In the genomic region with DNA sequence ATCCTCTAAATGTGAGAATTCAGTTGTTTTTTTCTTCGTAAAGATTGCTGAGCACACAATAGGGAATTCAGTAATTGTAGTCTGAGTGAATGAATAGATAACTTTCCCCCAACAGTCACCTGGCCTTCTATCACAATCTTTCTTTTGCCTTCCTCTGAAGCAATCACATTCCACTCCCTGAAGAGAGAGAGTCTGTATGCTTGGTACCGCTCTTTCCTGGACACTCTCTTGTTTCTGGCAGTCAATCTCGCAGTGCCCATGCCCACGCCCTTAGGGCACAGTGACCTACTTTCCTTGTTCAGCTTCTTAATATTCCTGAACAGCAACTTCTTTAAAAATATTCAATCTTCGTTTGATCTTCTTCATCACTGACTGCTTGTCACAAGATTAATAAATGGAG, we compare ENCODE assay signal across 20 cellular contexts.
DNase-seq lines count a peak whose midpoint lies in the region; ATAC-seq, FAIRE-seq and TF ChIP-seq lines count a peak whose summit lies in the region.
"Had no signal": no experiment of that assay in that cellular context is flagged by ENCODE, and none has a peak within 500 bp of the region (broad histone marks: within the 10 kb centered on the region; RNA-seq: fewer than 3 reads in every experiment).

No MANE protein-coding gene starts in this region.

- H3K27ac ChIP-seq in RWPE2 (ENCODE audit: poor library complexity, severe bottlenecking) = peak overlapping the region; percentile 75
- peak overlapping the region; percentile 62 for H3K27ac ChIP-seq in endodermal cell (ENCODE audit: low read depth, low read length)
- no peak overlapping the region for H3K27ac ChIP-seq in keratinocyte (ENCODE audit: control insufficient read depth, insufficient read depth, low read length)
- H3K27ac ChIP-seq in thyroid gland = peak overlapping the region in 1 of 3 donors; percentile 46
- H3K27ac ChIP-seq: parathyroid adenoma had no signal

- TF ChIP-seq POLR2A in thyroid gland (IDR thresholded peaks at IDR 0.05) = no peak

- peaks cover 3% of the 10 kb centered on the region for H3K4me1 Mint-ChIP-seq in endodermal cell
- H3K4me1 Mint-ChIP-seq: IgD-negative memory B cell had no signal

- no peak overlapping the region for H3K27ac Mint-ChIP-seq in endodermal cell

- H3K9ac ChIP-seq in endodermal cell (ENCODE audit: extremely low read depth, low read length, poor library complexity, severe bottlenecking) (no peak overlapping the region), keratinocyte (ENCODE audit: control insufficient read depth, extremely low read depth, insufficient read depth, low read length) (no peak overlapping the region)
- H3K9ac ChIP-seq: parathyroid adenoma had no signal

- intact Hi-C loops in thyroid gland (cut with DNase I) = no loop called here

- no peaks in the 10 kb centered on the region for H4K20me1 ChIP-seq in keratinocyte (ENCODE audit: control insufficient read depth, extremely low read depth, insufficient read depth, low read length)

- no peak for DNase-seq in RWPE2 (ENCODE audit: low spot score)
- no peak for DNase-seq in endodermal cell
- DNase-seq in keratinocyte (ENCODE audit: low read depth, low spot score) = no peak
- DNase-seq in thyroid gland = peak; percentile 46 to 48
- no peak for DNase-seq in activated CD4-positive, alpha-beta T cell treated with anti-CD3 and anti-CD28 coated beads for 4 hours
- no peak for DNase-seq in GM19239 (ENCODE audit: insufficient read length, low spot score)
- no peak for DNase-seq in cerebellum (ENCODE audit: low spot score)
- DNase-seq: activated CD4-positive, CD25-positive, alpha-beta regulatory T cell; activated gamma-delta T cell treated with Interleukin-2 at 50 U/mL for 16 hours; BE2C; DMS153; glutamatergic neuron; NCI-H2081; Peyer's patch; stimulated activated naive CD8-positive, alpha-beta T cell treated with anti-CD3 and anti-CD28 coated beads, Interleukin-15, Interleukin-2, amounts not matched to agents 100 U/mL and 50 U/mL, for 24 hours had no signal

- H3K9me3 ChIP-seq in RWPE2 (ENCODE audit: severe bottlenecking) (no peaks in the 10 kb centered on the region), endodermal cell (ENCODE audit: control insufficient read depth, low read length) (no peaks in the 10 kb centered on the region), keratinocyte (ENCODE audit: control insufficient read depth, low read depth, low read length) (no peaks in the 10 kb centered on the region), thyroid gland (no peaks in the 10 kb centered on the region)
- H3K9me3 ChIP-seq: BE2C, Peyer's patch had no signal

- TF ChIP-seq CTCF in RWPE2 (IDR thresholded peaks at IDR 0.05; ENCODE audit: poor library complexity, severe bottlenecking) = no peak
- no peak for TF ChIP-seq CTCF in endodermal cell (conservative IDR thresholded peaks at IDR 0.05)
- TF ChIP-seq CTCF in keratinocyte (optimal IDR thresholded peaks at IDR 0.05 in 1 of 3, IDR thresholded peaks at IDR 0.05 in 1 of 3, conservative IDR thresholded peaks at IDR 0.05 in 1 of 3; ENCODE audit: extremely low read depth in 1 of 3, insufficient read depth in 2 of 3, low read length in 3 of 3) = no peak
- TF ChIP-seq CTCF in thyroid gland (IDR thresholded peaks at IDR 0.05) = no peak

- H3K79me2 ChIP-seq in keratinocyte (ENCODE audit: control insufficient read depth, insufficient read depth, low read length) = no peaks in the 10 kb centered on the region
- H3K79me2 ChIP-seq: parathyroid adenoma had no signal

- H3K4me1 ChIP-seq in RWPE2 (ENCODE audit: insufficient read depth, poor library complexity, severe bottlenecking) (peaks cover 42% of the 10 kb centered on the region), endodermal cell (ENCODE audit: control insufficient read depth, insufficient read depth, low read length) (no peaks in the 10 kb centered on the region), keratinocyte (ENCODE audit: control insufficient read depth, extremely low read depth, insufficient read depth, low read length) (peaks cover 16% of the 10 kb centered on the region), thyroid gland (peaks cover 26 to 30% of the 10 kb centered on the region in 2 donors)
- H3K4me1 ChIP-seq: parathyroid adenoma, Peyer's patch had no signal

- dilution Hi-C loops in keratinocyte (cut with MboI; ENCODE audit: extremely low pct_ligation_motif_present, low sequenced_read_pairs) = no loop called here

- H3K36me3 Mint-ChIP-seq in endodermal cell (ENCODE audit: low read depth) = no peaks in the 10 kb centered on the region
- H3K36me3 Mint-ChIP-seq: IgD-negative memory B cell had no signal

- no peaks in the 10 kb centered on the region for H3K36me3 ChIP-seq in RWPE2 (ENCODE audit: low read depth)
- no peaks in the 10 kb centered on the region for H3K36me3 ChIP-seq in endodermal cell (ENCODE audit: control insufficient read depth, insufficient read depth, low read length)
- no peaks in the 10 kb centered on the region for H3K36me3 ChIP-seq in keratinocyte (ENCODE audit: control insufficient read depth in 2 of 2, extremely low read depth in 1 of 2, insufficient read depth in 2 of 2, low read length in 2 of 2)
- no peaks in the 10 kb centered on the region for H3K36me3 ChIP-seq in thyroid gland
- H3K36me3 ChIP-seq: Peyer's patch had no signal

- FAIRE-seq in keratinocyte (lab: Jason Lieb, UNC) (no peak), GM19239 (lab: Jason Lieb, UNC) (no peak)
- FAIRE-seq: endometrium, GM18507 had no signal

- H3K27me3 Mint-ChIP-seq in endodermal cell (ENCODE audit: insufficient read depth) = no peaks in the 10 kb centered on the region
- H3K27me3 Mint-ChIP-seq: IgD-negative memory B cell had no signal

- no peak overlapping the region for H3K4me2 ChIP-seq in keratinocyte (ENCODE audit: control insufficient read depth, extremely low read depth, insufficient read depth, low read depth, low read length)

- H3K9me3 Mint-ChIP-seq in endodermal cell = no peaks in the 10 kb centered on the region
- H3K9me3 Mint-ChIP-seq: IgD-negative memory B cell had no signal

- no peaks in the 10 kb centered on the region for H3K27me3 ChIP-seq in RWPE2 (ENCODE audit: insufficient read depth, poor library complexity, severe bottlenecking)
- H3K27me3 ChIP-seq in endodermal cell (ENCODE audit: control insufficient read depth, insufficient read depth, low read length, poor library complexity, severe bottlenecking) = no peaks in the 10 kb centered on the region
- no peaks in the 10 kb centered on the region for H3K27me3 ChIP-seq in keratinocyte (ENCODE audit: control insufficient read depth, extremely low read depth, insufficient read depth, low read length)
- H3K27me3 ChIP-seq in thyroid gland = no peaks in the 10 kb centered on the region
- H3K27me3 ChIP-seq: BE2C, Peyer's patch had no signal

- ATAC-seq in RWPE2 (ENCODE audit: low read depth) (no peak), GM21576 (IDR thresholded peaks at IDR 0.05; ENCODE audit: unreplicated experiment) (no peak)
- ATAC-seq: stimulated activated naive CD8-positive, alpha-beta T cell treated with anti-CD3 and anti-CD28 coated beads, Interleukin-15, Interleukin-2, amounts not matched to agents 100 U/mL and 50 U/mL, for 24 hours had no signal

- H3K9me1 ChIP-seq in keratinocyte (ENCODE audit: control insufficient read depth, extremely low read depth, insufficient read depth, low read length) = no peaks in the 10 kb centered on the region

- H3K4me3 ChIP-seq in RWPE2 (ENCODE audit: severe bottlenecking) (no peak overlapping the region), endodermal cell (ENCODE audit: low read length) (no peak overlapping the region), keratinocyte (ENCODE audit: control insufficient read depth in 2 of 3, extremely low read depth in 1 of 3, insufficient read depth in 2 of 3, low read depth in 1 of 3, low read length in 3 of 3) (no peak overlapping the region), thyroid gland (replicated peaks in 1 of 3) (no peak overlapping the region)
- H3K4me3 ChIP-seq: Peyer's patch had no signal

- H3K4me3 Mint-ChIP-seq in endodermal cell = no peak overlapping the region
- H3K4me3 Mint-ChIP-seq: IgD-negative memory B cell had no signal

- WGBS in endodermal cell (ENCODE audit: insufficient coverage in 1 of 2, insufficient read length in 1 of 2), 2 experiments = 87 to 100% methylated on average over 1 to 4 of the region's 5 CpGs
- 31 to 40% methylated on average over 5 of the region's 5 CpGs for WGBS in thyroid gland, 2 donors

- peak overlapping the region; percentile 39 for H2AFZ ChIP-seq in keratinocyte (ENCODE audit: control insufficient read depth, low read length)
- H2AFZ ChIP-seq: parathyroid adenoma had no signal

Comparison
In these comparisons a context has a peak if more than half of its experiments do, and no peak if none do; other contexts are left out.
1. DNase-seq: peak in thyroid gland (2 of 2); none in RWPE2 (single experiment), endodermal cell (single experiment), keratinocyte (single experiment), activated CD4-positive, alpha-beta T cell treated with anti-CD3 and anti-CD28 coated beads for 4 hours (0 of 2), GM19239 (single experiment) and cerebellum (single experiment).